ENCODE assay signal across 21 cellular contexts in genomic region chr6:169023161-169023874, GRCh38.
DNase-seq lines count a peak whose midpoint lies in the region; ATAC-seq, FAIRE-seq and TF ChIP-seq lines count a peak whose summit lies in the region.
"Had no signal": no experiment of that assay in that cellular context is flagged by ENCODE, and none has a peak within 500 bp of the region (broad histone marks: within the 10 kb centered on the region; RNA-seq: fewer than 3 reads in every experiment).

No MANE protein-coding gene starts in this region.

- H2AFZ ChIP-seq in astrocyte (ENCODE audit: low read depth, low read length), result no peak overlapping the region

- H3K9me3 Mint-ChIP-seq in astrocyte (ENCODE audit: unreplicated experiment) (no peaks in the 10 kb centered on the region), osteocyte (ENCODE audit: unreplicated experiment) (no peaks in the 10 kb centered on the region)

- H3K9me3 ChIP-seq in astrocyte (ENCODE audit: insufficient read depth, low read depth, low read length), result no peaks in the 10 kb centered on the region
- H3K9me3 ChIP-seq: BE2C, Caco-2 had no signal

- no peaks in the 10 kb centered on the region for H3K4me1 Mint-ChIP-seq in astrocyte (ENCODE audit: low read depth, unreplicated experiment)
- H3K4me1 Mint-ChIP-seq in osteocyte (ENCODE audit: unreplicated experiment), result peaks cover 10% of the 10 kb centered on the region
- H3K4me1 Mint-ChIP-seq: CD4-positive, CD25-positive, alpha-beta regulatory T cell had no signal

- no peak overlapping the region for H3K4me2 ChIP-seq in astrocyte (ENCODE audit: low read length)

- no peak overlapping the region for H3K4me3 Mint-ChIP-seq in astrocyte (ENCODE audit: unreplicated experiment)
- no peak overlapping the region for H3K4me3 Mint-ChIP-seq in osteocyte (ENCODE audit: unreplicated experiment)
- H3K4me3 Mint-ChIP-seq: CD4-positive, CD25-positive, alpha-beta regulatory T cell; H9 had no signal

- H3K36me3 Mint-ChIP-seq in astrocyte (ENCODE audit: low read depth, unreplicated experiment), result no peaks in the 10 kb centered on the region
- H3K36me3 Mint-ChIP-seq in osteocyte (ENCODE audit: unreplicated experiment), result no peaks in the 10 kb centered on the region
- H3K36me3 Mint-ChIP-seq: CD4-positive, CD25-positive, alpha-beta regulatory T cell had no signal

- no peaks in the 10 kb centered on the region for H3K27me3 ChIP-seq in astrocyte (ENCODE audit: insufficient read depth, low read length)
- H3K27me3 ChIP-seq: BE2C had no signal

- H3K27me3 Mint-ChIP-seq in astrocyte (ENCODE audit: low read depth, unreplicated experiment) (peaks cover 3% of the 10 kb centered on the region), osteocyte (ENCODE audit: unreplicated experiment) (no peaks in the 10 kb centered on the region)
- H3K27me3 Mint-ChIP-seq: CD4-positive, CD25-positive, alpha-beta regulatory T cell had no signal

- FAIRE-seq in astrocyte (lab: Jason Lieb, UNC), result no peak
- peak; percentile 68 for FAIRE-seq in endometrium (lab: Jason Lieb, UNC)
- FAIRE-seq: A204.1, D721Med, GM12892, GM18507, H1 had no signal

- no peak overlapping the region for H3K9ac ChIP-seq in astrocyte (ENCODE audit: low read length)

- H3K27ac ChIP-seq in astrocyte (ENCODE audit: low read depth, low read length), result no peak overlapping the region
- H3K27ac ChIP-seq: HL-60 had no signal

- no peak for DNase-seq in astrocyte (ENCODE audit: low read depth)
- peak; percentile 73 for DNase-seq in fibroblast of villous mesenchyme (ENCODE audit: low read depth)
- peak; percentile 65 for DNase-seq in osteocyte (ENCODE audit: extremely low spot score, unreplicated experiment)
- no peak for DNase-seq in NCI-H1436 treated with DMSO at 0.1 percent for 48 hours (lab: John Stamatoyannopoulos, UW)
- DNase-seq: ACHN; BE2C; C1 segment of cervical spinal cord; Caco-2; CD4-positive, CD25-positive, alpha-beta regulatory T cell; GDM1; H9 had no signal

- ATAC-seq in HG03565 (IDR thresholded peaks at IDR 0.05; ENCODE audit: unreplicated experiment), result no peak
- ATAC-seq in GM21619 (IDR thresholded peaks at IDR 0.05; ENCODE audit: unreplicated experiment), result no peak
- ATAC-seq in HG03135 (IDR thresholded peaks at IDR 0.05; ENCODE audit: unreplicated experiment), result no peak

- H3K27ac Mint-ChIP-seq in astrocyte (ENCODE audit: unreplicated experiment), result peak overlapping the region; percentile 34
- peak overlapping the region; percentile 6 for H3K27ac Mint-ChIP-seq in osteocyte (ENCODE audit: unreplicated experiment)
- H3K27ac Mint-ChIP-seq: CD4-positive, CD25-positive, alpha-beta regulatory T cell; H9 had no signal

- H3K4me3 ChIP-seq in astrocyte (ENCODE audit: insufficient read depth, low read depth, low read length), result no peak overlapping the region
- no peak overlapping the region for H3K4me3 ChIP-seq in fibroblast of villous mesenchyme (ENCODE audit: low read depth, low read length)

- no peaks in the 10 kb centered on the region for H3K79me2 ChIP-seq in astrocyte (ENCODE audit: insufficient read depth, low read length)

- H3K36me3 ChIP-seq in astrocyte (ENCODE audit: insufficient read depth, low read length), result no peaks in the 10 kb centered on the region
- H3K36me3 ChIP-seq: BE2C had no signal

- no peaks in the 10 kb centered on the region for H3K4me1 ChIP-seq in astrocyte (ENCODE audit: insufficient read depth, low read length)
- H3K4me1 ChIP-seq: BE2C, Caco-2 had no signal

- TF ChIP-seq CTCF in astrocyte (IDR thresholded peaks at IDR 0.05; ENCODE audit: insufficient read depth, low read depth, low read length), result no peak
- no peak for TF ChIP-seq CTCF in fibroblast of villous mesenchyme (IDR thresholded peaks at IDR 0.05; ENCODE audit: insufficient read depth, low read depth, low read length)
- no peak for TF ChIP-seq CTCF in osteocyte (IDR thresholded peaks at IDR 0.05)

- H4K20me1 ChIP-seq in astrocyte (ENCODE audit: insufficient read depth, low read length), result no peaks in the 10 kb centered on the region

Comparison
In these comparisons a context has a peak if more than half of its experiments do, and no peak if none do; other contexts are left out.
1. DNase-seq: peak in fibroblast of villous mesenchyme (single experiment) and osteocyte (single experiment); none in astrocyte (single experiment) and NCI-H1436 treated with DMSO at 0.1 percent for 48 hours (single experiment).